ENCODE assay signal across 2 cellular contexts in the genomic region with DNA sequence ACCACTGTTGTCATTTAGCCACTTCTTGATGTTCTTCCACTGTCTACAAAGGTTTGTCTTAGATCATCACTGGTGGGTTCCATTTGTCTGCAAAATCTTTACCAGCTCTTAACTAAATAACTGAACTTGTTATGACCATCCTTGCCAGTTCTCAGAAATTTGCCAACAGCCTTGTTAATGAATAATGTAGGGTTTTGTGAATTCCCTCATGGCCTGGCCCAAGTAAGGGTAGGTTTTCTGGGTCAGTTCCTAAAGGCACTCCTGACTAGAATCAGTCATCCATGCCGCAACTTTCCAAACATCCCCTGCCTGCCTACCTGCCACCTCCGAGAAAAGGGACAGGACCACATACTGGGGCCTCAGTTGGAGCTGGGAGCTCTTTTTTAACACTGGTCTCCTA.
TF ChIP-seq lines count a peak whose summit lies in the region.

No MANE protein-coding gene starts in this region.

TF ChIP-seq in SK-N-SH, 30 proteins besides CTCF, POLR2A, EP300 and RAD21 (continued from another document):
- TF ChIP-seq, protein P1, sequence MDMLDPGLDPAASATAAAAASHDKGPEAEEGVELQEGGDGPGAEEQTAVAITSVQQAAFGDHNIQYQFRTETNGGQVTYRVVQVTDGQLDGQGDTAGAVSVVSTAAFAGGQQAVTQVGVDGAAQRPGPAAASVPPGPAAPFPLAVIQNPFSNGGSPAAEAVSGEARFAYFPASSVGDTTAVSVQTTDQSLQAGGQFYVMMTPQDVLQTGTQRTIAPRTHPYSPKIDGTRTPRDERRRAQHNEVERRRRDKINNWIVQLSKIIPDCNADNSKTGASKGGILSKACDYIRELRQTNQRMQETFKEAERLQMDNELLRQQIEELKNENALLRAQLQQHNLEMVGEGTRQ (IDR thresholded peaks at IDR 0.05; ENCODE audit: borderline replicate concordance, low read depth, low read length) = no peak
- TF ChIP-seq, protein P2, sequence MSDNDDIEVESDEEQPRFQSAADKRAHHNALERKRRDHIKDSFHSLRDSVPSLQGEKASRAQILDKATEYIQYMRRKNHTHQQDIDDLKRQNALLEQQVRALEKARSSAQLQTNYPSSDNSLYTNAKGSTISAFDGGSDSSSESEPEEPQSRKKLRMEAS (IDR thresholded peaks at IDR 0.05; ENCODE audit: low read depth) = no peak

TF ChIP-seq in SK-N-SH treated with all-trans-retinoic acid at 6 μM for 48 hours, 23 proteins besides CTCF, POLR2A, EP300 and RAD21 (continued from another document):
- TF ChIP-seq, protein P3, sequence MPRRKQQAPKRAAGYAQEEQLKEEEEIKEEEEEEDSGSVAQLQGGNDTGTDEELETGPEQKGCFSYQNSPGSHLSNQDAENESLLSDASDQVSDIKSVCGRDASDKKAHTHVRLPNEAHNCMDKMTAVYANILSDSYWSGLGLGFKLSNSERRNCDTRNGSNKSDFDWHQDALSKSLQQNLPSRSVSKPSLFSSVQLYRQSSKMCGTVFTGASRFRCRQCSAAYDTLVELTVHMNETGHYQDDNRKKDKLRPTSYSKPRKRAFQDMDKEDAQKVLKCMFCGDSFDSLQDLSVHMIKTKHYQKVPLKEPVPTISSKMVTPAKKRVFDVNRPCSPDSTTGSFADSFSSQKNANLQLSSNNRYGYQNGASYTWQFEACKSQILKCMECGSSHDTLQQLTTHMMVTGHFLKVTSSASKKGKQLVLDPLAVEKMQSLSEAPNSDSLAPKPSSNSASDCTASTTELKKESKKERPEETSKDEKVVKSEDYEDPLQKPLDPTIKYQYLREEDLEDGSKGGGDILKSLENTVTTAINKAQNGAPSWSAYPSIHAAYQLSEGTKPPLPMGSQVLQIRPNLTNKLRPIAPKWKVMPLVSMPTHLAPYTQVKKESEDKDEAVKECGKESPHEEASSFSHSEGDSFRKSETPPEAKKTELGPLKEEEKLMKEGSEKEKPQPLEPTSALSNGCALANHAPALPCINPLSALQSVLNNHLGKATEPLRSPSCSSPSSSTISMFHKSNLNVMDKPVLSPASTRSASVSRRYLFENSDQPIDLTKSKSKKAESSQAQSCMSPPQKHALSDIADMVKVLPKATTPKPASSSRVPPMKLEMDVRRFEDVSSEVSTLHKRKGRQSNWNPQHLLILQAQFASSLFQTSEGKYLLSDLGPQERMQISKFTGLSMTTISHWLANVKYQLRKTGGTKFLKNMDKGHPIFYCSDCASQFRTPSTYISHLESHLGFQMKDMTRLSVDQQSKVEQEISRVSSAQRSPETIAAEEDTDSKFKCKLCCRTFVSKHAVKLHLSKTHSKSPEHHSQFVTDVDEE (CRISPR knock-in tag; IDR thresholded peaks at IDR 0.05) = no peak
- TF ChIP-seq ZNF565 (CRISPR knock-in tag; conservative IDR thresholded peaks at IDR 0.05; ENCODE audit: low read depth) (no peak), OSR1 (CRISPR knock-in tag; IDR thresholded peaks at IDR 0.05) (no peak), CSDC2 (CRISPR knock-in tag; IDR thresholded peaks at IDR 0.05) (no peak), ZFP30 (CRISPR knock-in tag; IDR thresholded peaks at IDR 0.05) (no peak), BACH2 (CRISPR knock-in tag; IDR thresholded peaks at IDR 0.05; ENCODE audit: borderline replicate concordance) (no peak), ISL1 (CRISPR knock-in tag; IDR thresholded peaks at IDR 0.05) (no peak), ZNF8 (CRISPR knock-in tag; IDR thresholded peaks at IDR 0.05) (no peak)
TF ChIP-seq in SK-N-SH treated with all-trans-retinoic acid at 6 μM for 48 hours: peak in this region for 0.
